In the genomic region with DNA sequence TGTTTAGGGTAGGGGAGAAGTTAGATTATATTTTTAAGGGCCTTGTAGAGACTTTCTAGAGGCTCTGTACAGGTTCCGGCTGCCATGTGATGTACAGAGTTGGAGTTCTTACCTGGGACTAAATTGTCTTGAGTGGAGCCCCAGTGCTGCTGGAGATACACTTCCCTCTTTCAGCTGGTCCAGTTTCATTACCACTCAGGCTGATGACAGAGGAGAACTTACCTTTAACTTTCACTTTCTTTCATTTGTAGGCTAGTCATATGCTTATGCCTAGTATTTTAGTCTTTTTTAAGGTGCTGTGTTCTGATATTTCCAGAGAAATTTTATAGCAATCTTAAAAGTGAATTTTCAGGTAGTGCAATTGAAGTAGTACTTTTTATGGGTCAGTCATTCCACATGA, we compare ENCODE assay signal across 14 cellular contexts.
DNase-seq lines count a peak whose midpoint lies in the region; ATAC-seq, FAIRE-seq and TF ChIP-seq lines count a peak whose summit lies in the region.
"Had no signal": no experiment of that assay in that cellular context is flagged by ENCODE, and none has a peak within 500 bp of the region (broad histone marks: within the 10 kb centered on the region; RNA-seq: fewer than 3 reads in every experiment).

No MANE protein-coding gene starts in this region.

- ATAC-seq in mucosa of descending colon = peak; percentile 45
- ATAC-seq in HG02970 (IDR thresholded peaks at IDR 0.05; ENCODE audit: low FRiP score, unreplicated experiment) = no peak

- no peak overlapping the region for H3K4me3 ChIP-seq in HEK293 (ENCODE audit: low read depth, low read length)
- no peak overlapping the region for H3K4me3 ChIP-seq in MM.1S (ENCODE audit: low read length)
- no peak overlapping the region for H3K4me3 ChIP-seq in mucosa of descending colon
- H3K4me3 ChIP-seq: right atrium auricular region had no signal

- H4K20me1 ChIP-seq in MM.1S (ENCODE audit: insufficient read depth, low read length) = peaks cover 10% of the 10 kb centered on the region; the same call in 1 of the 2 replicates

- TF ChIP-seq CTCF in HEK293 (tag by site-specific recombination; IDR thresholded peaks at IDR 0.05) (no peak), MM.1S (IDR thresholded peaks at IDR 0.05; ENCODE audit: low read length) (no peak), mucosa of descending colon (IDR thresholded peaks at IDR 0.05) (no peak)

- H3K36me3 ChIP-seq in HEK293 (ENCODE audit: control insufficient read depth in 2 of 2, insufficient read depth in 1 of 2, low read length in 2 of 2) (peaks cover 3 to 8% of the 10 kb centered on the region in 2 experiments; a peak in 2 of 3 replicates), MM.1S (replicated peaks; ENCODE audit: insufficient read depth, low read length) (no peaks in the 10 kb centered on the region; the same call in 1 of the 2 replicates), mucosa of descending colon (ENCODE audit: low read depth) (no peaks in the 10 kb centered on the region)

- intact Hi-C loops in mucosa of descending colon (cut with DNase I, micrococcal nuclease) = no loop called here

- no peaks in the 10 kb centered on the region for H3K9me2 ChIP-seq in MM.1S (replicated peaks; ENCODE audit: insufficient read depth, low read length)

- H3K27me3 ChIP-seq in MM.1S (replicated peaks; ENCODE audit: insufficient read depth, low read length) = no peaks in the 10 kb centered on the region
- H3K27me3 ChIP-seq: right atrium auricular region had no signal

- peaks cover 14% of the 10 kb centered on the region for H3K79me2 ChIP-seq in MM.1S (ENCODE audit: low read length)

- no peaks in the 10 kb centered on the region for H3K4me1 ChIP-seq in HEK293 (ENCODE audit: control insufficient read depth, insufficient read depth, low read length)
- peaks cover 14% of the 10 kb centered on the region for H3K4me1 ChIP-seq in MM.1S (ENCODE audit: low read length)
- H3K4me1 ChIP-seq in mucosa of descending colon (ENCODE audit: low read depth) = no peaks in the 10 kb centered on the region

- FAIRE-seq in frontal cortex (lab: Jason Lieb, UNC) = no peak

- H3K9me3 ChIP-seq in HEK293 (ENCODE audit: control insufficient read depth, insufficient read depth, low read depth, low read length) (no peaks in the 10 kb centered on the region), MM.1S (replicated peaks; ENCODE audit: insufficient read depth, low read length) (no peaks in the 10 kb centered on the region), mucosa of descending colon (no peaks in the 10 kb centered on the region)
- H3K9me3 ChIP-seq: right atrium auricular region had no signal

- H3K27ac ChIP-seq in HEK293 (ENCODE audit: extremely low read depth, low read depth, low read length) (no peak overlapping the region), MM.1S (ENCODE audit: low read length) (no peak overlapping the region)
- H3K27ac ChIP-seq: 22Rv1, right atrium auricular region, VCaP had no signal

- POLR2A ChIA-PET in HEK293 (lab: Yijun Ruan, JAX) = no interaction called here

- CTCF ChIA-PET in HEK293 (lab: Yijun Ruan, JAX) = interaction anchor here (0.6 to 3.4 kb wide), 3 partner anchors 9 to 475 kb away, joined by 4 to 25 read pairs (median 7); no protein-coding TSS in a partner anchor

- H3K9ac ChIP-seq in MM.1S (ENCODE audit: low read length) = no peak overlapping the region

- DNase-seq in SIG-M5 treated with dmso at 0.1 percent for 504 hours (lab: John Stamatoyannopoulos, UW; ENCODE audit: unreplicated experiment) (peak; percentile 26), SIG-M5 (lab: John Stamatoyannopoulos, UW) (no peak), MM.1S (peak; percentile 44), mucosa of descending colon (no peak), frontal cortex (ENCODE audit: low spot score in 2 of 2) (no peak), midbrain (lab: John Stamatoyannopoulos, UW) (no peak)
- DNase-seq: DND-41, H7, kidney glomerular epithelial cell had no signal

- no peak overlapping the region for H2AFZ ChIP-seq in MM.1S (ENCODE audit: low read length)

- peaks cover 4% of the 10 kb centered on the region; the same call in 1 of the 2 replicates for H3F3A ChIP-seq in MM.1S (ENCODE audit: insufficient read depth, low read length)

- H3K4me2 ChIP-seq in MM.1S (ENCODE audit: low read depth, low read length) = no peak overlapping the region

TF ChIP-seq in HEK293, 187 proteins besides CTCF, POLR2A, EP300 and RAD21:
- TF ChIP-seq PRDM1 (tag by site-specific recombination; IDR thresholded peaks at IDR 0.05) (peak; percentile 89), ZNF423 (tag by site-specific recombination; IDR thresholded peaks at IDR 0.05) (no peak)

Comparison
In these comparisons a context has a peak if more than half of its experiments do, and no peak if none do; other contexts are left out.
1. DNase-seq: peak in SIG-M5 treated with dmso at 0.1 percent for 504 hours (single experiment) and MM.1S (single experiment); none in SIG-M5 (single experiment), mucosa of descending colon (0 of 3), frontal cortex (0 of 2) and midbrain (single experiment).